ENCODE assay signal across 1 cellular context in the genomic region with DNA sequence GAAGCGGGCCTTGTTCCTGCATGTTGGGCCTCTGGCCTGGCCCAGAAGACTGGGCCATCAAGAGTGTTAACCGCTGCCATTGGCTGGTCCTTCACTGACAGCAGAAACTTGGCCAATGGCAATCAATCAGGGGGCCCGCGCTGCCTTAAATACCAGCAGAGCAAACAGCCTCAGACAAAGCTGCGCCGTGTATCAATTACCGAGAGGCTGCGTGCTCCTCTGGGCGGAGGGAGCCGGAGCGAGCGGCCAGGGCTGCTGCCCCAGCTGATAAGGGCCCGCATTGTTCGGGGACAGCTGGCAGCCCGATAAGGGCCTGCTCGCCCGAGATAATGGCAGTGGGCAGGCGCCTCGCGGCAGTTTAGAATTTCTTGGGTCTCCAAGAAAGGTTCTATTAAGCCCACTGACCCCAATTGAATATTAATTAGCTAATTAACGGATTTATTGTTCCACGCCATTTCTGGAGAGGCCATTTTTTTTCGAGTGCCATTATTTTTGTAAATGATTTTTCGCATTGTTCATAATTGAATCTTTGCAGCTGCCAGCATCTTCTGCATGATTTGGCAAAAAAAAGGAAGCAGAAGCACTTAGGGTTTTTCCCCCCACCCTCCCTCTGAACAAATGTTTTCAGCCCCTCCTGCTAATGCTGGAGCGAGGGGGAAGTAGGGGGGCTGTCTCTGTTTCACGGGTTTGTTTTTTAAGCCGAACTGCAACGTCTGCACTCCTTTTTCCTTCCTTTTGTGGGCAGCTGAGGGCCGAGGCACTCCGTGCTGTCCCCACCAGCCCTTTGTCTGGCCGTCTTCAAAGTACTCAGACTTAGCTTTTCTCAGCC.
A peak's percentile ranks its signal among the peaks of the same experiment; 100 is the strongest.
TF ChIP-seq lines count a peak whose summit lies in the region.

No MANE protein-coding gene starts in this region.

TF ChIP-seq in K562, 482 proteins besides CTCF, POLR2A, EP300 and RAD21 (continues in another document):
- TF ChIP-seq, protein P1, sequence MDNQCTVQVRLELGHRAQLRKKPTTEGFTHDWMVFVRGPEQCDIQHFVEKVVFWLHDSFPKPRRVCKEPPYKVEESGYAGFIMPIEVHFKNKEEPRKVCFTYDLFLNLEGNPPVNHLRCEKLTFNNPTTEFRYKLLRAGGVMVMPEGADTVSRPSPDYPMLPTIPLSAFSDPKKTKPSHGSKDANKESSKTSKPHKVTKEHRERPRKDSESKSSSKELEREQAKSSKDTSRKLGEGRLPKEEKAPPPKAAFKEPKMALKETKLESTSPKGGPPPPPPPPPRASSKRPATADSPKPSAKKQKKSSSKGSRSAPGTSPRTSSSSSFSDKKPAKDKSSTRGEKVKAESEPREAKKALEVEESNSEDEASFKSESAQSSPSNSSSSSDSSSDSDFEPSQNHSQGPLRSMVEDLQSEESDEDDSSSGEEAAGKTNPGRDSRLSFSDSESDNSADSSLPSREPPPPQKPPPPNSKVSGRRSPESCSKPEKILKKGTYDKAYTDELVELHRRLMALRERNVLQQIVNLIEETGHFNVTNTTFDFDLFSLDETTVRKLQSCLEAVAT (IDR thresholded peaks at IDR 0.05), result peak in 1 of 2 experiments; percentile 54; a peak in 1 of 4 replicates
- TF ChIP-seq MYC (IDR thresholded peaks at IDR 0.05; ENCODE audit: low read depth, low read length), result peak; percentile 52; the same call in 1 of the 2 replicates
- no peak for TF ChIP-seq MYC (CRISPR knock-in tag; IDR thresholded peaks at IDR 0.05; ENCODE audit: borderline replicate concordance, low read depth)
- peak; percentile 97 for TF ChIP-seq POLR2AphosphoS5 (IDR thresholded peaks at IDR 0.05; ENCODE audit: control insufficient read depth, insufficient read depth, low read depth, low read length)
- peak; percentile 100 for TF ChIP-seq CCNT2 (IDR thresholded peaks at IDR 0.05; ENCODE audit: borderline replicate concordance, extremely low read depth, insufficient read length, low read depth, low read length)
- TF ChIP-seq MAFF (IDR thresholded peaks at IDR 0.05; ENCODE audit: low read length), result peak; percentile 56
- TF ChIP-seq GTF2A2 (tag; IDR thresholded peaks at IDR 0.05), result no peak
- peak; percentile 48; the same call in 1 of the 2 replicates for TF ChIP-seq ZNF274 (IDR thresholded peaks at IDR 0.05; ENCODE audit: borderline replicate concordance, low read depth, low read length)
- TF ChIP-seq ZNF384 (IDR thresholded peaks at IDR 0.05; ENCODE audit: low read depth, low read length), result no peak
- no peak for TF ChIP-seq ZKSCAN3 (CRISPR knock-in tag; IDR thresholded peaks at IDR 0.05)
- TF ChIP-seq, protein P2, sequence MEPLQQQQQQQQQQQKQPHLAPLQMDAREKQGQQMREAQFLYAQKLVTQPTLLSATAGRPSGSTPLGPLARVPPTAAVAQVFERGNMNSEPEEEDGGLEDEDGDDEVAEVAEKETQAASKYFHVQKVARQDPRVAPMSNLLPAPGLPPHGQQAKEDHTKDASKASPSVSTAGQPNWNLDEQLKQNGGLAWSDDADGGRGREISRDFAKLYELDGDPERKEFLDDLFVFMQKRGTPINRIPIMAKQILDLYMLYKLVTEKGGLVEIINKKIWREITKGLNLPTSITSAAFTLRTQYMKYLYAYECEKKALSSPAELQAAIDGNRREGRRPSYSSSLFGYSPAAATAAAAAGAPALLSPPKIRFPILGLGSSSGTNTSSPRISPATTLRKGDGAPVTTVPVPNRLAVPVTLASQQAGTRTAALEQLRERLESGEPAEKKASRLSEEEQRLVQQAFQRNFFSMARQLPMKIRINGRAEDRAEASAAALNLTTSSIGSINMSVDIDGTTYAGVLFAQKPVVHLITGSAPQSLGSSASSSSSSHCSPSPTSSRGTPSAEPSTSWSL (CRISPR knock-in tag; IDR thresholded peaks at IDR 0.05; ENCODE audit: borderline replicate concordance), result no peak
- TF ChIP-seq, protein P3, sequence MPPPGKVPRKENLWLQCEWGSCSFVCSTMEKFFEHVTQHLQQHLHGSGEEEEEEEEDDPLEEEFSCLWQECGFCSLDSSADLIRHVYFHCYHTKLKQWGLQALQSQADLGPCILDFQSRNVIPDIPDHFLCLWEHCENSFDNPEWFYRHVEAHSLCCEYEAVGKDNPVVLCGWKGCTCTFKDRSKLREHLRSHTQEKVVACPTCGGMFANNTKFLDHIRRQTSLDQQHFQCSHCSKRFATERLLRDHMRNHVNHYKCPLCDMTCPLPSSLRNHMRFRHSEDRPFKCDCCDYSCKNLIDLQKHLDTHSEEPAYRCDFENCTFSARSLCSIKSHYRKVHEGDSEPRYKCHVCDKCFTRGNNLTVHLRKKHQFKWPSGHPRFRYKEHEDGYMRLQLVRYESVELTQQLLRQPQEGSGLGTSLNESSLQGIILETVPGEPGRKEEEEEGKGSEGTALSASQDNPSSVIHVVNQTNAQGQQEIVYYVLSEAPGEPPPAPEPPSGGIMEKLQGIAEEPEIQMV (tag; conservative IDR thresholded peaks at IDR 0.05; ENCODE audit: low read depth), result no peak
- peak; percentile 67 for TF ChIP-seq NEUROD1 (IDR thresholded peaks at IDR 0.05; ENCODE audit: borderline replicate concordance, low read depth, low read length, partially characterized antibody)
- TF ChIP-seq KDM5B (IDR thresholded peaks at IDR 0.05; ENCODE audit: insufficient replicate concordance, low read depth, low read length), result no peak
- TF ChIP-seq MTA3 (IDR thresholded peaks at IDR 0.05; ENCODE audit: borderline replicate concordance), result peak; percentile 43; the same call in 1 of the 2 replicates
- TF ChIP-seq NR4A1 (CRISPR knock-in tag; IDR thresholded peaks at IDR 0.05), result no peak
- peak; percentile 94 for TF ChIP-seq NR4A1 (tag; IDR thresholded peaks at IDR 0.05)
- TF ChIP-seq STAG1 (CRISPR knock-in tag; IDR thresholded peaks at IDR 0.05; ENCODE audit: borderline replicate concordance), result no peak
- TF ChIP-seq LCOR (CRISPR knock-in tag; IDR thresholded peaks at IDR 0.05), result no peak; the same call in 1 of the 2 replicates
- TF ChIP-seq NCOR1 (IDR thresholded peaks at IDR 0.05), result peak; percentile 97
- peak; percentile 49; the same call in 1 of the 2 replicates for TF ChIP-seq ZNF239 (CRISPR knock-in tag; IDR thresholded peaks at IDR 0.05)
- TF ChIP-seq MYNN (IDR thresholded peaks at IDR 0.05), result peak; percentile 91
- TF ChIP-seq MYNN (CRISPR knock-in tag; IDR thresholded peaks at IDR 0.05), result no peak
- TF ChIP-seq NFIX (CRISPR knock-in tag; IDR thresholded peaks at IDR 0.05; ENCODE audit: low read depth), result no peak
- no peak for TF ChIP-seq DNMT1 (IDR thresholded peaks at IDR 0.05)
- TF ChIP-seq MAZ (CRISPR knock-in tag; conservative IDR thresholded peaks at IDR 0.05 in 1 of 2, IDR thresholded peaks at IDR 0.05 in 1 of 2), result peak; percentile 79 to 85
- TF ChIP-seq SIN3A (IDR thresholded peaks at IDR 0.05; ENCODE audit: borderline replicate concordance in 2 of 2, control insufficient read depth in 1 of 2, low read depth in 2 of 2, low read length in 2 of 2), result no peak
- TF ChIP-seq RBFOX2 (IDR thresholded peaks at IDR 0.05; ENCODE audit: low read depth, low read length), result peak; percentile 51
- TF ChIP-seq HMG20A (CRISPR knock-in tag; conservative IDR thresholded peaks at IDR 0.05), result no peak
- TF ChIP-seq ZNF766 (CRISPR knock-in tag; conservative IDR thresholded peaks at IDR 0.05), result peak; percentile 92
- TF ChIP-seq RBM15 (IDR thresholded peaks at IDR 0.05; ENCODE audit: insufficient read depth, low read length), result no peak
- peak; percentile 81 for TF ChIP-seq MTA1 (IDR thresholded peaks at IDR 0.05; ENCODE audit: borderline replicate concordance)
- TF ChIP-seq ZNF134 (CRISPR knock-in tag; conservative IDR thresholded peaks at IDR 0.05), result no peak
- no peak for TF ChIP-seq HNRNPL (IDR thresholded peaks at IDR 0.05; ENCODE audit: low read depth, low read length)
- TF ChIP-seq, protein P4, sequence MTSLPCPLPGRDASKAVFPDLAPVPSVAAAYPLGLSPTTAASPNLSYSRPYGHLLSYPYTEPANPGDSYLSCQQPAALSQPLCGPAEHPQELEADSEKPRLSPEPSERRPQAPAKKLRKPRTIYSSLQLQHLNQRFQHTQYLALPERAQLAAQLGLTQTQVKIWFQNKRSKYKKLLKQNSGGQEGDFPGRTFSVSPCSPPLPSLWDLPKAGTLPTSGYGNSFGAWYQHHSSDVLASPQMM (CRISPR knock-in tag; IDR thresholded peaks at IDR 0.05), result no peak
- TF ChIP-seq, protein P5, sequence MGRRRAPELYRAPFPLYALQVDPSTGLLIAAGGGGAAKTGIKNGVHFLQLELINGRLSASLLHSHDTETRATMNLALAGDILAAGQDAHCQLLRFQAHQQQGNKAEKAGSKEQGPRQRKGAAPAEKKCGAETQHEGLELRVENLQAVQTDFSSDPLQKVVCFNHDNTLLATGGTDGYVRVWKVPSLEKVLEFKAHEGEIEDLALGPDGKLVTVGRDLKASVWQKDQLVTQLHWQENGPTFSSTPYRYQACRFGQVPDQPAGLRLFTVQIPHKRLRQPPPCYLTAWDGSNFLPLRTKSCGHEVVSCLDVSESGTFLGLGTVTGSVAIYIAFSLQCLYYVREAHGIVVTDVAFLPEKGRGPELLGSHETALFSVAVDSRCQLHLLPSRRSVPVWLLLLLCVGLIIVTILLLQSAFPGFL (CRISPR knock-in tag; IDR thresholded peaks at IDR 0.05), result no peak
- TF ChIP-seq, protein P6, sequence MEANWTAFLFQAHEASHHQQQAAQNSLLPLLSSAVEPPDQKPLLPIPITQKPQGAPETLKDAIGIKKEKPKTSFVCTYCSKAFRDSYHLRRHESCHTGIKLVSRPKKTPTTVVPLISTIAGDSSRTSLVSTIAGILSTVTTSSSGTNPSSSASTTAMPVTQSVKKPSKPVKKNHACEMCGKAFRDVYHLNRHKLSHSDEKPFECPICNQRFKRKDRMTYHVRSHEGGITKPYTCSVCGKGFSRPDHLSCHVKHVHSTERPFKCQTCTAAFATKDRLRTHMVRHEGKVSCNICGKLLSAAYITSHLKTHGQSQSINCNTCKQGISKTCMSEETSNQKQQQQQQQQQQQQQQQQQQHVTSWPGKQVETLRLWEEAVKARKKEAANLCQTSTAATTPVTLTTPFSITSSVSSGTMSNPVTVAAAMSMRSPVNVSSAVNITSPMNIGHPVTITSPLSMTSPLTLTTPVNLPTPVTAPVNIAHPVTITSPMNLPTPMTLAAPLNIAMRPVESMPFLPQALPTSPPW (CRISPR knock-in tag; IDR thresholded peaks at IDR 0.05), result peak; percentile 89
- TF ChIP-seq, protein P7, sequence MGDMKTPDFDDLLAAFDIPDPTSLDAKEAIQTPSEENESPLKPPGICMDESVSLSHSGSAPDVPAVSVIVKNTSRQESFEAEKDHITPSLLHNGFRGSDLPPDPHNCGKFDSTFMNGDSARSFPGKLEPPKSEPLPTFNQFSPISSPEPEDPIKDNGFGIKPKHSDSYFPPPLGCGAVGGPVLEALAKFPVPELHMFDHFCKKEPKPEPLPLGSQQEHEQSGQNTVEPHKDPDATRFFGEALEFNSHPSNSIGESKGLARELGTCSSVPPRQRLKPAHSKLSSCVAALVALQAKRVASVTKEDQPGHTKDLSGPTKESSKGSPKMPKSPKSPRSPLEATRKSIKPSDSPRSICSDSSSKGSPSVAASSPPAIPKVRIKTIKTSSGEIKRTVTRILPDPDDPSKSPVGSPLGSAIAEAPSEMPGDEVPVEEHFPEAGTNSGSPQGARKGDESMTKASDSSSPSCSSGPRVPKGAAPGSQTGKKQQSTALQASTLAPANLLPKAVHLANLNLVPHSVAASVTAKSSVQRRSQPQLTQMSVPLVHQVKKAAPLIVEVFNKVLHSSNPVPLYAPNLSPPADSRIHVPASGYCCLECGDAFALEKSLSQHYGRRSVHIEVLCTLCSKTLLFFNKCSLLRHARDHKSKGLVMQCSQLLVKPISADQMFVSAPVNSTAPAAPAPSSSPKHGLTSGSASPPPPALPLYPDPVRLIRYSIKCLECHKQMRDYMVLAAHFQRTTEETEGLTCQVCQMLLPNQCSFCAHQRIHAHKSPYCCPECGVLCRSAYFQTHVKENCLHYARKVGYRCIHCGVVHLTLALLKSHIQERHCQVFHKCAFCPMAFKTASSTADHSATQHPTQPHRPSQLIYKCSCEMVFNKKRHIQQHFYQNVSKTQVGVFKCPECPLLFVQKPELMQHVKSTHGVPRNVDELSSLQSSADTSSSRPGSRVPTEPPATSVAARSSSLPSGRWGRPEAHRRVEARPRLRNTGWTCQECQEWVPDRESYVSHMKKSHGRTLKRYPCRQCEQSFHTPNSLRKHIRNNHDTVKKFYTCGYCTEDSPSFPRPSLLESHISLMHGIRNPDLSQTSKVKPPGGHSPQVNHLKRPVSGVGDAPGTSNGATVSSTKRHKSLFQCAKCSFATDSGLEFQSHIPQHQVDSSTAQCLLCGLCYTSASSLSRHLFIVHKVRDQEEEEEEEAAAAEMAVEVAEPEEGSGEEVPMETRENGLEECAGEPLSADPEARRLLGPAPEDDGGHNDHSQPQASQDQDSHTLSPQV (IDR thresholded peaks at IDR 0.05), result no peak
- peak; percentile 95 for TF ChIP-seq PHB2 (IDR thresholded peaks at IDR 0.05; ENCODE audit: low read depth)
- 0 out of 2 replicates have a peak, but pooled peaks have one; percentile 72 for TF ChIP-seq ZNF311 (CRISPR knock-in tag; IDR thresholded peaks at IDR 0.05)
- TF ChIP-seq ZBED1 (IDR thresholded peaks at IDR 0.05), result peak; percentile 82; the same call in 1 of the 2 replicates
- no peak for TF ChIP-seq ZNF75A (CRISPR knock-in tag; IDR thresholded peaks at IDR 0.05)
- peak; percentile 72; the same call in 1 of the 2 replicates for TF ChIP-seq ZKSCAN1 (IDR thresholded peaks at IDR 0.05; ENCODE audit: low read depth, low read length)
- TF ChIP-seq, protein P8, sequence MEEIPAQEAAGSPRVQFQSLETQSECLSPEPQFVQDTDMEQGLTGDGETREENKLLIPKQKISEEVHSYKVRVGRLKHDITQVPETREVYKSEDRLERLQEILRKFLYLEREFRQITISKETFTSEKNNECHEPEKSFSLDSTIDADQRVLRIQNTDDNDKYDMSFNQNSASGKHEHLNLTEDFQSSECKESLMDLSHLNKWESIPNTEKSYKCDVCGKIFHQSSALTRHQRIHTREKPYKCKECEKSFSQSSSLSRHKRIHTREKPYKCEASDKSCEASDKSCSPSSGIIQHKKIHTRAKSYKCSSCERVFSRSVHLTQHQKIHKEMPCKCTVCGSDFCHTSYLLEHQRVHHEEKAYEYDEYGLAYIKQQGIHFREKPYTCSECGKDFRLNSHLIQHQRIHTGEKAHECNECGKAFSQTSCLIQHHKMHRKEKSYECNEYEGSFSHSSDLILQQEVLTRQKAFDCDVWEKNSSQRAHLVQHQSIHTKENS (CRISPR knock-in tag; IDR thresholded peaks at IDR 0.05), result no peak
- TF ChIP-seq, protein P9, sequence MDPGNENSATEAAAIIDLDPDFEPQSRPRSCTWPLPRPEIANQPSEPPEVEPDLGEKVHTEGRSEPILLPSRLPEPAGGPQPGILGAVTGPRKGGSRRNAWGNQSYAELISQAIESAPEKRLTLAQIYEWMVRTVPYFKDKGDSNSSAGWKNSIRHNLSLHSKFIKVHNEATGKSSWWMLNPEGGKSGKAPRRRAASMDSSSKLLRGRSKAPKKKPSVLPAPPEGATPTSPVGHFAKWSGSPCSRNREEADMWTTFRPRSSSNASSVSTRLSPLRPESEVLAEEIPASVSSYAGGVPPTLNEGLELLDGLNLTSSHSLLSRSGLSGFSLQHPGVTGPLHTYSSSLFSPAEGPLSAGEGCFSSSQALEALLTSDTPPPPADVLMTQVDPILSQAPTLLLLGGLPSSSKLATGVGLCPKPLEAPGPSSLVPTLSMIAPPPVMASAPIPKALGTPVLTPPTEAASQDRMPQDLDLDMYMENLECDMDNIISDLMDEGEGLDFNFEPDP (CRISPR knock-in tag; IDR thresholded peaks at IDR 0.05), result 0 out of 2 replicates have a peak, but pooled peaks have one; percentile 23
- TF ChIP-seq THRAP3 (IDR thresholded peaks at IDR 0.05; ENCODE audit: borderline replicate concordance), result no peak
- no peak for TF ChIP-seq MCM7 (IDR thresholded peaks at IDR 0.05)
